10 cellular contexts compared by ENCODE assay signal in the genomic region with DNA sequence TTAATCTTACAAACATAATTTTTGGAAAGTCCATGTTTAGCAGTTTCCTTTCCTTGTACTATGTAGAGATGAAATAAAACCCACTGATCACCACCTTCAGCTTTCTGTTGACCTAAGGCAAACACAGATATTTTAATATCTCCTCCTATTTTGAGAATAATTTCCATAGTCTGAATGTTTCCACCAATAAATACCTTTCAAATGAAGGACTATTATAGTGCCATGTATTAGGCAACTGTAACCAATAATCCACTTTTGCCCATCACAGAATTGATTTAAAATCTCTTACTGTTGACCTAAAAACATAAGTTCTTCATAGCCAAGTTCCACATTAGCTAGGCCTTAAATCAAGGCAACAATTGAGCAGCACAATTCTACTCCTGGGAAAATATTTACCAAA. TPM values are rescaled to one million over a fixed set of nuclear protein-coding genes. Genes with fewer than 3 reads are reported as not detected.
DNase-seq lines count a peak whose midpoint lies in the region; ATAC-seq, FAIRE-seq and TF ChIP-seq lines count a peak whose summit lies in the region.
"Had no signal": no experiment of that assay in that cellular context is flagged by ENCODE, and none has a peak within 500 bp of the region (broad histone marks: within the 10 kb centered on the region; RNA-seq: fewer than 3 reads in every experiment).

No MANE protein-coding gene starts in this region.

- H3K36me3 Mint-ChIP-seq in activated CD4-positive, alpha-beta T cell treated with anti-CD3 and anti-CD28 coated beads for 36 hours (ENCODE audit: low read depth) = peaks cover 2% of the 10 kb centered on the region
- H3K36me3 Mint-ChIP-seq in astrocyte (ENCODE audit: low read depth, unreplicated experiment) = no peaks in the 10 kb centered on the region
- no peaks in the 10 kb centered on the region for H3K36me3 Mint-ChIP-seq in stimulated activated memory B cell treated with anti-CD40 and anti-IgM and Interleukin-4, amounts not matched to agents 10 μg/mL and 1 μg/mL and 100 μg/mL, for 72 hours
- H3K36me3 Mint-ChIP-seq: CD4-positive, CD25-positive, alpha-beta regulatory T cell had no signal

- H3K27me3 ChIP-seq in astrocyte (ENCODE audit: insufficient read depth, low read length) = no peaks in the 10 kb centered on the region
- no peaks in the 10 kb centered on the region for H3K27me3 ChIP-seq in right lobe of liver
- H3K27me3 ChIP-seq in tibial artery = no peaks in the 10 kb centered on the region

- peaks cover 2% of the 10 kb centered on the region for H3K4me1 Mint-ChIP-seq in activated CD4-positive, alpha-beta T cell treated with anti-CD3 and anti-CD28 coated beads for 36 hours
- H3K4me1 Mint-ChIP-seq in astrocyte (ENCODE audit: low read depth, unreplicated experiment) = peaks cover 8% of the 10 kb centered on the region
- peaks cover 9% of the 10 kb centered on the region for H3K4me1 Mint-ChIP-seq in stimulated activated memory B cell treated with anti-CD40 and anti-IgM and Interleukin-4, amounts not matched to agents 10 μg/mL and 1 μg/mL and 100 μg/mL, for 72 hours

- TF ChIP-seq CTCF in astrocyte (IDR thresholded peaks at IDR 0.05; ENCODE audit: insufficient read depth, low read depth, low read length) (no peak), right lobe of liver (IDR thresholded peaks at IDR 0.05) (no peak), tibial artery (IDR thresholded peaks at IDR 0.05) (no peak)

- no peak for ATAC-seq in activated CD4-positive, alpha-beta T cell treated with anti-CD3 and anti-CD28 coated beads for 36 hours
- ATAC-seq in right lobe of liver (no peak), HG03139 (IDR thresholded peaks at IDR 0.05; ENCODE audit: unreplicated experiment) (no peak)
- ATAC-seq in stimulated activated memory B cell treated with anti-CD40 and anti-IgM and Interleukin-4, amounts not matched to agents 10 μg/mL and 1 μg/mL and 100 μg/mL, for 72 hours = no peak

- peak overlapping the region; percentile 85 for H3K4me3 Mint-ChIP-seq in activated CD4-positive, alpha-beta T cell treated with anti-CD3 and anti-CD28 coated beads for 36 hours
- peak overlapping the region; percentile 94 for H3K4me3 Mint-ChIP-seq in astrocyte (ENCODE audit: unreplicated experiment)
- H3K4me3 Mint-ChIP-seq in stimulated activated memory B cell treated with anti-CD40 and anti-IgM and Interleukin-4, amounts not matched to agents 10 μg/mL and 1 μg/mL and 100 μg/mL, for 72 hours = no peak overlapping the region

- H2AFZ ChIP-seq in astrocyte (ENCODE audit: low read depth, low read length) = no peak overlapping the region

- H3K9ac ChIP-seq in astrocyte (ENCODE audit: low read length) = peak overlapping the region; percentile 69

- peak overlapping the region; percentile 89 for H3K4me2 ChIP-seq in astrocyte (ENCODE audit: low read length)

- peaks cover 37% of the 10 kb centered on the region for H4K20me1 ChIP-seq in astrocyte (ENCODE audit: insufficient read depth, low read length)

- H3K9me3 Mint-ChIP-seq in activated CD4-positive, alpha-beta T cell treated with anti-CD3 and anti-CD28 coated beads for 36 hours (ENCODE audit: low read depth) = no peaks in the 10 kb centered on the region
- H3K9me3 Mint-ChIP-seq in astrocyte (ENCODE audit: unreplicated experiment) = peaks cover 2% of the 10 kb centered on the region
- no peaks in the 10 kb centered on the region for H3K9me3 Mint-ChIP-seq in stimulated activated memory B cell treated with anti-CD40 and anti-IgM and Interleukin-4, amounts not matched to agents 10 μg/mL and 1 μg/mL and 100 μg/mL, for 72 hours

- H3K9me3 ChIP-seq in astrocyte (ENCODE audit: insufficient read depth, low read depth, low read length) (no peaks in the 10 kb centered on the region), right lobe of liver (no peaks in the 10 kb centered on the region), tibial artery (no peaks in the 10 kb centered on the region)

- no peaks in the 10 kb centered on the region for H3K4me1 ChIP-seq in astrocyte (ENCODE audit: insufficient read depth, low read length)
- H3K4me1 ChIP-seq in right lobe of liver = peaks cover 0 to 16% (median 3%) of the 10 kb centered on the region in 4 donors
- peaks cover 0 to 31% (median 0%) of the 10 kb centered on the region in 4 donors for H3K4me1 ChIP-seq in tibial artery

- intact Hi-C loops in activated CD4-positive, alpha-beta T cell treated with anti-CD3 and anti-CD28 coated beads for 36 hours (cut with DNase I, micrococcal nuclease) = loop anchor here in 1 of 2 experiments (5.0 kb wide), 1 partner anchor 769 kb away; the partner anchor contains the start of gene STUM
- intact Hi-C loops in right lobe of liver (cut with DNase I) (loop anchor here in 1 of 2 donors (10.0 kb wide), 1 partner anchor 72 kb away; no protein-coding TSS in a partner anchor), tibial artery (cut with DNase I; ENCODE audit: low total_unique reads) (loop anchor here (5.0 kb wide), 1 partner anchor 116 kb away; no protein-coding TSS in a partner anchor)

- peaks cover 42% of the 10 kb centered on the region for H3K27me3 Mint-ChIP-seq in activated CD4-positive, alpha-beta T cell treated with anti-CD3 and anti-CD28 coated beads for 36 hours
- no peaks in the 10 kb centered on the region for H3K27me3 Mint-ChIP-seq in astrocyte (ENCODE audit: low read depth, unreplicated experiment)
- peaks cover 67% of the 10 kb centered on the region for H3K27me3 Mint-ChIP-seq in stimulated activated memory B cell treated with anti-CD40 and anti-IgM and Interleukin-4, amounts not matched to agents 10 μg/mL and 1 μg/mL and 100 μg/mL, for 72 hours

- DNase-seq in activated CD4-positive, alpha-beta T cell treated with anti-CD3 and anti-CD28 coated beads for 36 hours = no peak
- no peak for DNase-seq in activated CD4-positive, alpha-beta T cell treated with anti-CD3 and anti-CD28 coated beads for 48 hours
- no peak for DNase-seq in astrocyte (ENCODE audit: low read depth)
- DNase-seq in right lobe of liver = no peak
- no peak for DNase-seq in tibial artery
- no peak for DNase-seq in activated effector memory CD4-positive, alpha-beta T cell treated with anti-CD3 and anti-CD28 coated beads, Interleukin-2, amount 50 U/mL, for 16 hours
- DNase-seq: CD4-positive, CD25-positive, alpha-beta regulatory T cell; NCI-H1694 had no signal

- CTCF ChIA-PET in activated CD4-positive, alpha-beta T cell treated with anti-CD3 and anti-CD28 coated beads for 36 hours (lab: Charles Lee) = interaction anchor here (0.9 to 1.2 kb wide), 2 partner anchors 8 to 17 kb away, joined by 3 read pairs; no protein-coding TSS in a partner anchor

- H3K36me3 ChIP-seq in astrocyte (ENCODE audit: insufficient read depth, low read length) (no peaks in the 10 kb centered on the region), right lobe of liver (no peaks in the 10 kb centered on the region), tibial artery (no peaks in the 10 kb centered on the region)

- H3K27ac ChIP-seq in astrocyte (ENCODE audit: low read depth, low read length) = no peak overlapping the region
- peak overlapping the region; percentile 90 to 91 (median 91) for H3K27ac ChIP-seq in right lobe of liver
- peak overlapping the region; percentile 53 to 97 for H3K27ac ChIP-seq in tibial artery

- no peak overlapping the region for H3K27ac Mint-ChIP-seq in activated CD4-positive, alpha-beta T cell treated with anti-CD3 and anti-CD28 coated beads for 36 hours
- H3K27ac Mint-ChIP-seq in astrocyte (ENCODE audit: unreplicated experiment) = peak overlapping the region; percentile 72
- no peak overlapping the region for H3K27ac Mint-ChIP-seq in stimulated activated memory B cell treated with anti-CD40 and anti-IgM and Interleukin-4, amounts not matched to agents 10 μg/mL and 1 μg/mL and 100 μg/mL, for 72 hours
- H3K27ac Mint-ChIP-seq: CD4-positive, CD25-positive, alpha-beta regulatory T cell had no signal

- no peak for TF ChIP-seq POLR2A in right lobe of liver (IDR thresholded peaks at IDR 0.05)

- POLR2A ChIA-PET in activated CD4-positive, alpha-beta T cell treated with anti-CD3 and anti-CD28 coated beads for 36 hours (lab: Charles Lee) = no interaction called here

- peaks cover 62% of the 10 kb centered on the region for H3K79me2 ChIP-seq in astrocyte (ENCODE audit: insufficient read depth, low read length)

- FAIRE-seq in astrocyte (lab: Jason Lieb, UNC) = no peak

- H3K4me3 ChIP-seq in astrocyte (ENCODE audit: insufficient read depth, low read depth, low read length) (peak overlapping the region; percentile 86), right lobe of liver (peak overlapping the region; percentile 68 to 78 (median 69)), tibial artery (peak overlapping the region; percentile 88 to 94)

RNA-seq across cellular contexts. Expression of gene CDC42BPA, which starts 1.8 kb away (rescaled TPM):
- total RNA-seq in activated CD4-positive, alpha-beta T cell treated with anti-CD3 and anti-CD28 coated beads for 36 hours = 1 to 10 TPM; 6.0 to 7.8 TPM
- 31.2 and 34.5 TPM in 2 replicates for total RNA-seq in astrocyte
- 10 to 100 TPM; 11.4 to 35.0 (median 22.2) TPM for total RNA-seq in right lobe of liver
